Comparison of ENCODE assay signal across 1 cellular context in genomic region chr14:77041837-77042557, GRCh38.
TF ChIP-seq lines count a peak whose summit lies in the region.

No MANE protein-coding gene starts in this region.

TF ChIP-seq in IMR-90, 13 proteins besides CTCF, POLR2A, EP300 and RAD21 (continued from another document):
- TF ChIP-seq, protein P1, sequence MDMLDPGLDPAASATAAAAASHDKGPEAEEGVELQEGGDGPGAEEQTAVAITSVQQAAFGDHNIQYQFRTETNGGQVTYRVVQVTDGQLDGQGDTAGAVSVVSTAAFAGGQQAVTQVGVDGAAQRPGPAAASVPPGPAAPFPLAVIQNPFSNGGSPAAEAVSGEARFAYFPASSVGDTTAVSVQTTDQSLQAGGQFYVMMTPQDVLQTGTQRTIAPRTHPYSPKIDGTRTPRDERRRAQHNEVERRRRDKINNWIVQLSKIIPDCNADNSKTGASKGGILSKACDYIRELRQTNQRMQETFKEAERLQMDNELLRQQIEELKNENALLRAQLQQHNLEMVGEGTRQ (IDR thresholded peaks at IDR 0.05; ENCODE audit: low read depth, low read length) = no peak
- TF ChIP-seq NFE2L2 (IDR thresholded peaks at IDR 0.05; ENCODE audit: low read depth, low read length) (no peak), MAFK (IDR thresholded peaks at IDR 0.05; ENCODE audit: low read depth, low read length) (no peak), FOS (IDR thresholded peaks at IDR 0.05; ENCODE audit: low read depth, low read length) (peak; percentile 53), RFX5 (IDR thresholded peaks at IDR 0.05; ENCODE audit: low read depth, low read length) (no peak), RCOR1 (IDR thresholded peaks at IDR 0.05; ENCODE audit: insufficient replicate concordance, low read length) (no peak), CHD1 (IDR thresholded peaks at IDR 0.05; ENCODE audit: low read depth, low read length) (no peak)
TF ChIP-seq in IMR-90: peak in this region for 4.
